8 cellular contexts compared by ENCODE assay signal in the genomic region with DNA sequence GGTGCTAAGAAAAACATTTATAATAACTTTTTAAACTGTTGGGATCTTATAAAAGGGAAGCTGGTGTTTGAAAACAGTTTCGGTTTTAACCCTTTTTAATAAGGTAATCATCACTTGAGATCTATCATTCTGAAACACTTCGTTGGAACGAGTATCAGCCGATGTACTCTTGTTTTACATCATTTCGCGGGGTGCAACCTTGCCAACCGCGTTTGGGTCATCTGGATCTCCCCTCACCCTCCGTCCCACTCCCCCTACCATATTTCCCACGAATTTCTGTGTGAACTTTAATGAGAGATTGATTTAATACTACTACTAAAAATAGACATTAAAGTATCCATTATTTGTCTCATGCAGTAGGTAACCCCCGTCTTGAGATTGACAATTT. TPM values are rescaled to one million over a fixed set of nuclear protein-coding genes. Genes with fewer than 3 reads are reported as not detected.
A peak's percentile ranks its signal among the peaks of the same experiment; 100 is the strongest.
DNase-seq lines count a peak whose midpoint lies in the region; ATAC-seq and TF ChIP-seq lines count a peak whose summit lies in the region.

No MANE protein-coding gene starts in this region.

- H3K4me3 ChIP-seq in duodenal mucosa (ENCODE audit: low read depth in 1 of 2, low read length in 2 of 2), result peak overlapping the region; percentile 91 to 98

- H3K4me1 Mint-ChIP-seq in nephron, result peaks cover 31% of the 10 kb centered on the region

- H3K36me3 ChIP-seq in duodenal mucosa (ENCODE audit: control insufficient read depth in 1 of 2, insufficient read depth in 2 of 2, low read length in 2 of 2), result no peaks in the 10 kb centered on the region

- peak overlapping the region; percentile 94 for H3K27ac ChIP-seq in duodenal mucosa (ENCODE audit: low read depth, low read length)

- peak overlapping the region; percentile 97 to 99 (median 97) for H3K27ac Mint-ChIP-seq in nephron

- peaks cover 11% of the 10 kb centered on the region for H3K27me3 Mint-ChIP-seq in nephron (ENCODE audit: low read depth)

- TF ChIP-seq CTCF in nephron (IDR thresholded peaks at IDR 0.05; ENCODE audit: unreplicated experiment in 3 of 3), result no peak

- no peaks in the 10 kb centered on the region for H3K9me3 ChIP-seq in duodenal mucosa (ENCODE audit: control insufficient read depth in 1 of 2, low read length in 2 of 2)

- ATAC-seq in GM21367 (IDR thresholded peaks at IDR 0.05; ENCODE audit: unreplicated experiment) (no peak), HG02759 (IDR thresholded peaks at IDR 0.05; ENCODE audit: unreplicated experiment) (no peak)

- no peaks in the 10 kb centered on the region for H3K36me3 Mint-ChIP-seq in nephron (ENCODE audit: low read depth)

- peak overlapping the region; percentile 85 to 94 for H3K9ac ChIP-seq in duodenal mucosa (ENCODE audit: low read depth in 1 of 2, low read length in 2 of 2)

- DNase-seq in activated CD8-positive, alpha-beta memory T cell treated with anti-CD3 and anti-CD28 coated beads for 24 hours, result peak; percentile 69
- DNase-seq in activated CD8-positive, alpha-beta memory T cell treated with anti-CD3 and anti-CD28 coated beads, Interleukin-2, amount 50 U/mL, for 48 hours, result no peak
- peak; percentile 55 for DNase-seq in RKO (ENCODE audit: low spot score)
- no peak for DNase-seq in ureter (ENCODE audit: low spot score)

- peak overlapping the region; percentile 92 to 97 (median 92) for H3K4me3 Mint-ChIP-seq in nephron

- peaks cover 20 to 38% of the 10 kb centered on the region in 2 donors for H3K4me1 ChIP-seq in duodenal mucosa (ENCODE audit: control insufficient read depth in 1 of 2, insufficient read depth in 2 of 2, low read length in 2 of 2)

- H3K27me3 ChIP-seq in duodenal mucosa (ENCODE audit: control insufficient read depth in 1 of 2, insufficient read depth in 2 of 2, low read length in 2 of 2), result no peaks in the 10 kb centered on the region

- no peaks in the 10 kb centered on the region for H3K9me3 Mint-ChIP-seq in nephron

RNA-seq across cellular contexts. Expression of gene CREB1, which starts 1.3 kb away (rescaled TPM):
- 92.0 TPM for total RNA-seq in ureter

Comparison
In these comparisons a context has a peak if more than half of its experiments do, and no peak if none do; other contexts are left out.
1. DNase-seq: peak in activated CD8-positive, alpha-beta memory T cell treated with anti-CD3 and anti-CD28 coated beads for 24 hours (single experiment) and RKO (single experiment); none in activated CD8-positive, alpha-beta memory T cell treated with anti-CD3 and anti-CD28 coated beads, Interleukin-2, amount 50 U/mL, for 48 hours (single experiment) and ureter (single experiment).